ENCODE assay signal across 17 cellular contexts in the genomic region with DNA sequence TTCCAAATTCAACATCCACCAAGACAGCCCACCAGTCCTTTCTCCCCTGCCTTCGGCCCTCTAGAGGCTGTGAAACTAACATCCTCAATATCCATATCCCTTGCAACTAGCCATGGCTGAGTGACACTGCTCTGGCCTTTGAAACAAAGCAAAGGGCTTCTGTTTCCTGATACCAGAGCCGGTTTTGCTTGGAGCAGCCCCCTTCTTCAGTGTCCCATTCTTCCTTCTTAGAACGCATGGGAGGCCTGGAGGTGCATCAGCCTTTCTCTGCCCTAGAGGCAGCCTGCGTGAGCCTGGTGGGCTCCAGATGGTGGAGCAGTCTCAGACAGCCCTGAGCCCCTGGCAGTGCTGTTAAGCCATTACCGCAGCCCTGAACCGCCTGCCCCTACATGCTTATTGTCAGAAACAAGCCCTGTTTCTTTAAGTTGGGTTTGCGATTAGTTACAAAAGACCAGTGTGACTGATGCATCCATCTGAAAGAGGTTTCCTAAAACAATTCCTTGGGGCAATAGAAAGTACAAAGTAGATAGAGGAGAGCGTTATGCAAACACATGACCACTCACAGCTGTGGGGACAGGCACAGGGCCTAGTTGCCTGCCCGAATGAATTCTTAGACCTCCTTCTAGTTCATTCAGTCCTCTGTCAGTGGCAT.
DNase-seq lines count a peak whose midpoint lies in the region; ATAC-seq, FAIRE-seq and TF ChIP-seq lines count a peak whose summit lies in the region.
"Had no signal": no experiment of that assay in that cellular context is flagged by ENCODE, and none has a peak within 500 bp of the region (broad histone marks: within the 10 kb centered on the region; RNA-seq: fewer than 3 reads in every experiment).

No MANE protein-coding gene starts in this region.

- CTCF ChIA-PET in PC-3 (lab: Charles Lee), result no interaction called here

- no peaks in the 10 kb centered on the region for H4K20me1 ChIP-seq in PC-3 (ENCODE audit: low read length)

- DNase-seq in PC-3, result no peak
- peak; percentile 59 for DNase-seq in ecto neural progenitor cell (ENCODE audit: low spot score)
- peak; percentile 46 for DNase-seq in cardiac septum (ENCODE audit: low spot score)
- peak; percentile 63 for DNase-seq in sigmoid colon
- DNase-seq in RCC 7860 (ENCODE audit: low spot score), result no peak
- DNase-seq in GOT3 (lab: John Stamatoyannopoulos, UW), result no peak
- DNase-seq in NCI-H526 treated with DMSO at 0.1 percent for 48 hours (lab: John Stamatoyannopoulos, UW), result no peak
- DNase-seq in NCI-H748 (lab: John Stamatoyannopoulos, UW; ENCODE audit: unreplicated experiment), result no peak
- DNase-seq: activated T-cell treated with anti-CD3 and anti-CD28 coated beads for 4 hours; CD4-positive, alpha-beta memory T cell; GF-D8; HCEC 1CT; MG63; stomach; SW 1271 had no signal

- H2AFZ ChIP-seq in PC-3 (ENCODE audit: low read length), result no peak overlapping the region

- BruUV-seq in PC-3 (replicated peaks; lab: Mats Ljungman, UMichigan), result no TSS peak

- WGBS in sigmoid colon, 2 donors, result 79 to 85% methylated on average over 9 of the region's 9 CpGs

- peak overlapping the region; percentile 31; the same call in 1 of the 2 replicates for H3K9ac ChIP-seq in PC-3 (ENCODE audit: low read length)

- no peak for ATAC-seq in PC-3
- ATAC-seq: natural killer cell treated with Interleukin-12 subunit alpha and Interleukin-12 subunit beta and Interleukin-15 and Interleukin-18, amount 100 ng/mL, for 72 hours had no signal

- no peaks in the 10 kb centered on the region for H3K79me2 ChIP-seq in PC-3 (ENCODE audit: low read length)

- no peak for TF ChIP-seq EP300 in sigmoid colon (IDR thresholded peaks at IDR 0.05)

- POLR2A ChIA-PET in PC-3 (lab: Charles Lee; ENCODE audit: unreplicated experiment), result no interaction called here

- no peak for FAIRE-seq in RCC 7860 (lab: Jason Lieb, UNC)

- intact Hi-C loops in PC-3 (cut with micrococcal nuclease), result no loop called here
- intact Hi-C loops in cardiac septum (cut with DNase I), result no loop called here
- intact Hi-C loops in sigmoid colon (cut with DNase I), result no loop called here

- no peak for TF ChIP-seq CTCF in PC-3 (conservative IDR thresholded peaks at IDR 0.05; ENCODE audit: low read depth, low read length)
- TF ChIP-seq CTCF in sigmoid colon (IDR thresholded peaks at IDR 0.05), result no peak

- TF ChIP-seq POLR2A in sigmoid colon (IDR thresholded peaks at IDR 0.05), result no peak

- H3K9me3 ChIP-seq in PC-3 (ENCODE audit: low read length) (no peaks in the 10 kb centered on the region), sigmoid colon (no peaks in the 10 kb centered on the region)
- H3K9me3 ChIP-seq: MG63, stomach had no signal

- H3K9me2 ChIP-seq in PC-3 (replicated peaks; ENCODE audit: low read length), result no peaks in the 10 kb centered on the region

- H3K27me3 ChIP-seq in PC-3 (ENCODE audit: low read length), result no peaks in the 10 kb centered on the region
- H3K27me3 ChIP-seq in sigmoid colon, result no peaks in the 10 kb centered on the region
- H3K27me3 ChIP-seq: dorsolateral prefrontal cortex, MG63, stomach had no signal

- H3K4me3 ChIP-seq in PC-3 (ENCODE audit: low read length), result no peak overlapping the region
- no peak overlapping the region for H3K4me3 ChIP-seq in sigmoid colon
- H3K4me3 ChIP-seq: dorsolateral prefrontal cortex, MG63, stomach had no signal

- H3K4me1 ChIP-seq in PC-3 (ENCODE audit: insufficient read depth, low read length) (peaks cover 13% of the 10 kb centered on the region), sigmoid colon (no peaks in the 10 kb centered on the region)

- H3K27ac ChIP-seq in PC-3 (ENCODE audit: low read length) (peak overlapping the region; percentile 89), sigmoid colon (peak overlapping the region in 2 of 4 donors; percentile 19 to 42)
- H3K27ac ChIP-seq: dorsolateral prefrontal cortex had no signal

- H3F3A ChIP-seq in PC-3 (ENCODE audit: low read length, unreplicated experiment), result peaks cover 5% of the 10 kb centered on the region

- H3K4me2 ChIP-seq in PC-3 (ENCODE audit: low read length), result peak overlapping the region; percentile 60

- H3K36me3 ChIP-seq in PC-3 (ENCODE audit: low read depth, low read length) (peaks cover 14% of the 10 kb centered on the region), sigmoid colon (peaks cover 4 to 63% (median 20%) of the 10 kb centered on the region in 4 donors)

Comparison
In these comparisons a context has a peak if more than half of its experiments do, and no peak if none do; other contexts are left out.
1. DNase-seq: peak in ecto neural progenitor cell (single experiment), cardiac septum (single experiment) and sigmoid colon (single experiment); none in PC-3 (single experiment), RCC 7860 (single experiment), GOT3 (single experiment), NCI-H526 treated with DMSO at 0.1 percent for 48 hours (single experiment) and NCI-H748 (single experiment).